Comparison of ENCODE assay signal across 18 cellular contexts in genomic region chr11:13831707-13832106, GRCh38.
DNase-seq lines count a peak whose midpoint lies in the region; ATAC-seq and TF ChIP-seq lines count a peak whose summit lies in the region.
"Had no signal": no experiment of that assay in that cellular context is flagged by ENCODE, and none has a peak within 500 bp of the region (broad histone marks: within the 10 kb centered on the region; RNA-seq: fewer than 3 reads in every experiment).

No MANE protein-coding gene starts in this region.

- TF ChIP-seq POLR2A in stomach (IDR thresholded peaks at IDR 0.05), result no peak
- no peak for TF ChIP-seq POLR2A in testis (IDR thresholded peaks at IDR 0.05)

- H3K4me1 ChIP-seq in stomach (no peaks in the 10 kb centered on the region), testis (no peaks in the 10 kb centered on the region)

- H3K4me3 ChIP-seq in stomach, result no peak overlapping the region
- no peak overlapping the region for H3K4me3 ChIP-seq in testis
- H3K4me3 ChIP-seq: thoracic aorta had no signal

- DNase-seq in DMS153 treated with DMSO at 0.1 percent for 48 hours (lab: John Stamatoyannopoulos, UW; ENCODE audit: unreplicated experiment) (peak; percentile 17), NCI-H187 treated with DMSO at 0.1 percent for 48 hours (lab: John Stamatoyannopoulos, UW) (peak; percentile 38), NCI-H69 (lab: John Stamatoyannopoulos, UW) (peak; percentile 89), kidney glomerular epithelial cell (lab: John Stamatoyannopoulos, UW) (peak; percentile 42), stomach (no peak), testis (no peak), EL (no peak)
- DNase-seq: activated CD4-positive, CD25-positive, alpha-beta regulatory T cell treated with anti-CD3 and anti-CD28 coated beads, Interleukin-2, amount 50 U/mL, for 72 hours; activated effector memory CD4-positive, alpha-beta T cell treated with Interleukin-2 at 50 U/mL for 16 hours; AML-193; amygdala; IMR-90; left colon; occipital lobe; SIG-M5; T-helper 2 cell had no signal

- ATAC-seq in HG03095 (IDR thresholded peaks at IDR 0.05; ENCODE audit: unreplicated experiment), result no peak
- ATAC-seq: left colon had no signal

- no peaks in the 10 kb centered on the region for H3K27me3 ChIP-seq in stomach
- H3K27me3 ChIP-seq in testis, result no peaks in the 10 kb centered on the region

- TF ChIP-seq EP300 in stomach (IDR thresholded peaks at IDR 0.05), result no peak

- peaks cover 0 to 14% (median 2%) of the 10 kb centered on the region in 4 donors for H3K9me3 ChIP-seq in stomach
- no peaks in the 10 kb centered on the region for H3K9me3 ChIP-seq in testis
- H3K9me3 ChIP-seq: thoracic aorta had no signal

- intact Hi-C loops in stomach (cut with DNase I; ENCODE audit: low total_unique reads) (no loop called here), testis (cut with DNase I; ENCODE audit: low total_unique reads) (no loop called here)

- H3K36me3 ChIP-seq in stomach, result no peaks in the 10 kb centered on the region
- no peaks in the 10 kb centered on the region for H3K36me3 ChIP-seq in testis (ENCODE audit: low read depth, missing control alignments)
- H3K36me3 ChIP-seq: thoracic aorta had no signal

- H3K27ac ChIP-seq in stomach, result no peak overlapping the region
- no peak overlapping the region for H3K27ac ChIP-seq in testis
- H3K27ac ChIP-seq: thoracic aorta had no signal

- no peak for TF ChIP-seq CTCF in stomach (IDR thresholded peaks at IDR 0.05)
- no peak for TF ChIP-seq CTCF in testis (IDR thresholded peaks at IDR 0.05)

Comparison
In these comparisons a context has a peak if more than half of its experiments do, and no peak if none do; other contexts are left out.
1. DNase-seq: peak in DMS153 treated with DMSO at 0.1 percent for 48 hours (single experiment), NCI-H187 treated with DMSO at 0.1 percent for 48 hours (single experiment), NCI-H69 (single experiment) and kidney glomerular epithelial cell (single experiment); none in stomach (single experiment), testis (single experiment) and EL (single experiment).